Comparison of ENCODE assay signal across 8 cellular contexts in genomic region chr5:154058055-154059038, GRCh38.
DNase-seq lines count a peak whose midpoint lies in the region; ATAC-seq and TF ChIP-seq lines count a peak whose summit lies in the region.

No MANE protein-coding gene starts in this region.

- DNase-seq in DMS153 (lab: John Stamatoyannopoulos, UW) (peak; percentile 8), astrocyte of the cerebellum (ENCODE audit: low read depth) (peak; percentile 49), middle frontal gyrus (ENCODE audit: extremely low spot score, low spot score) (no peak), ecto neural progenitor cell (ENCODE audit: low spot score) (no peak), NOMO-1 treated with DMSO at 0.1 percent for 48 hours (lab: John Stamatoyannopoulos, UW; ENCODE audit: unreplicated experiment) (no peak)
- no peak for DNase-seq in activated CD4-positive, alpha-beta T cell treated with anti-CD3 and anti-CD28 coated beads for 4 hours

- no peak for TF ChIP-seq CTCF in astrocyte of the cerebellum (IDR thresholded peaks at IDR 0.05; ENCODE audit: low read depth, low read length, missing control alignments)

- in situ Hi-C loops in astrocyte of the cerebellum (cut with HindIII; ENCODE audit: low sequenced_read_pairs): no loop called here

- ATAC-seq in GM19467 (IDR thresholded peaks at IDR 0.05; ENCODE audit: unreplicated experiment): peak; percentile 60
- peak; percentile 62 for ATAC-seq in HG03565 (IDR thresholded peaks at IDR 0.05; ENCODE audit: unreplicated experiment)

- H3K4me3 ChIP-seq in astrocyte of the cerebellum (ENCODE audit: low read depth, low read length): no peak overlapping the region

Comparison
In these comparisons a context has a peak if more than half of its experiments do, and no peak if none do; other contexts are left out.
1. DNase-seq: peak in DMS153 (single experiment) and astrocyte of the cerebellum (single experiment); none in middle frontal gyrus (single experiment), ecto neural progenitor cell (single experiment), activated CD4-positive, alpha-beta T cell treated with anti-CD3 and anti-CD28 coated beads for 4 hours (0 of 2) and NOMO-1 treated with DMSO at 0.1 percent for 48 hours (single experiment).